In genomic region chr5:65198777-65199120, GRCh38 we compare ENCODE assay signal across 13 cellular contexts.
DNase-seq lines count a peak whose midpoint lies in the region; ATAC-seq, FAIRE-seq and TF ChIP-seq lines count a peak whose summit lies in the region.
"Had no signal": no experiment of that assay in that cellular context is flagged by ENCODE, and none has a peak within 500 bp of the region (broad histone marks: within the 10 kb centered on the region; RNA-seq: fewer than 3 reads in every experiment).

No MANE protein-coding gene starts in this region.

- TF ChIP-seq CTCF in endothelial cell of umbilical vein (IDR thresholded peaks at IDR 0.05; ENCODE audit: extremely low read depth in 1 of 2, insufficient read depth in 1 of 2, low read depth in 1 of 2, low read length in 2 of 2) (no peak), osteocyte (IDR thresholded peaks at IDR 0.05) (no peak), GM10266 (IDR thresholded peaks at IDR 0.05; ENCODE audit: control insufficient read depth, insufficient read depth, low read depth, missing control alignments) (no peak)

- no peaks in the 10 kb centered on the region for H3K9me1 ChIP-seq in endothelial cell of umbilical vein (replicated peaks; ENCODE audit: control insufficient read depth, extremely low read depth, insufficient read depth, low read length)

- no peaks in the 10 kb centered on the region for H3K9me3 Mint-ChIP-seq in osteocyte (ENCODE audit: unreplicated experiment)
- no peaks in the 10 kb centered on the region for H3K9me3 Mint-ChIP-seq in activated CD8-positive, alpha-beta memory T cell treated with anti-CD3 and anti-CD28 coated beads, Interleukin-2, amount 10 ng/mL, durations not matched to agents 7 days and 5 days (ENCODE audit: low read depth)

- H3K36me3 ChIP-seq in endothelial cell of umbilical vein (ENCODE audit: control insufficient read depth in 2 of 2, extremely low read depth in 1 of 2, insufficient read depth in 2 of 2, low read length in 2 of 2): peaks cover 0 to 17% of the 10 kb centered on the region in 2 experiments
- no peaks in the 10 kb centered on the region for H3K36me3 ChIP-seq in H7 (replicated peaks; ENCODE audit: control insufficient read depth, insufficient read depth, low read length)
- H3K36me3 ChIP-seq: neutrophil had no signal

- dilution Hi-C loops in endothelial cell of umbilical vein (cut with MboI; ENCODE audit: extremely low pct_ligation_motif_present, low sequenced_read_pairs): no loop called here

- ATAC-seq in activated CD8-positive, alpha-beta memory T cell treated with anti-CD3 and anti-CD28 coated beads, Interleukin-2, amount 10 ng/mL, durations not matched to agents 7 days and 5 days: no peak
- ATAC-seq: Right ventricle myocardium inferior; stimulated activated naive CD8-positive, alpha-beta T cell treated with anti-CD3 and anti-CD28 coated beads, Interleukin-15, Interleukin-2, amounts not matched to agents 100 U/mL and 50 U/mL, for 24 hours had no signal

- H3K79me2 ChIP-seq in endothelial cell of umbilical vein (ENCODE audit: control insufficient read depth, insufficient read depth, low read length): no peaks in the 10 kb centered on the region

- H3K27ac ChIP-seq in endothelial cell of umbilical vein (ENCODE audit: insufficient read depth, low read depth, low read length): peak overlapping the region; percentile 92
- H3K27ac ChIP-seq: neutrophil had no signal

- no peak overlapping the region for H3K4me3 ChIP-seq in endothelial cell of umbilical vein (replicated peaks in 1 of 3; ENCODE audit: insufficient read depth in 1 of 3, low read depth in 1 of 3, low read length in 3 of 3)
- H3K4me3 ChIP-seq in H7 (ENCODE audit: insufficient read depth, low read depth, low read length): no peak overlapping the region

- H4K20me1 ChIP-seq in endothelial cell of umbilical vein (replicated peaks; ENCODE audit: control insufficient read depth, extremely low read depth, insufficient read depth, low read length): no peaks in the 10 kb centered on the region

- FAIRE-seq in endothelial cell of umbilical vein (lab: Jason Lieb, UNC): peak; percentile 75

- DNase-seq in GM03348 (ENCODE audit: low spot score): peak; percentile 77
- peak; percentile 92 for DNase-seq in RKO (ENCODE audit: low spot score)
- peak; percentile 90 for DNase-seq in endothelial cell of umbilical vein (ENCODE audit: low read depth, low spot score)
- no peak for DNase-seq in osteocyte (ENCODE audit: extremely low spot score, unreplicated experiment)
- no peak for DNase-seq in GM10266 (ENCODE audit: extremely low spot score)
- DNase-seq in H7: no peak
- no peak for DNase-seq in SK-N-DZ (ENCODE audit: low spot score)
- no peak for DNase-seq in activated CD8-positive, alpha-beta memory T cell treated with anti-CD3 and anti-CD28 coated beads, Interleukin-2, amount 10 ng/mL, durations not matched to agents 7 days and 5 days
- DNase-seq: activated effector memory CD4-positive, alpha-beta T cell treated with Interleukin-2 at 50 U/mL for 16 hours; effector CD8-positive, alpha-beta T cell; stimulated activated naive CD8-positive, alpha-beta T cell treated with anti-CD3 and anti-CD28 coated beads, Interleukin-15, Interleukin-2, amounts not matched to agents 100 U/mL and 50 U/mL, for 24 hours had no signal

- intact Hi-C loops in endothelial cell of umbilical vein (cut with micrococcal nuclease): loop anchor here (1.0 to 5.0 kb wide), 5 partner anchors 11 to 284 kb away; no protein-coding TSS in a partner anchor

- H3K4me1 ChIP-seq in endothelial cell of umbilical vein (ENCODE audit: control insufficient read depth, extremely low read depth, insufficient read depth, low read length): peaks cover 41% of the 10 kb centered on the region

- BruUV-seq in endothelial cell of umbilical vein (replicated peaks; lab: Mats Ljungman, UMichigan): no TSS peak

- peaks cover 2% of the 10 kb centered on the region for H3K36me3 Mint-ChIP-seq in osteocyte (ENCODE audit: unreplicated experiment)
- H3K36me3 Mint-ChIP-seq in activated CD8-positive, alpha-beta memory T cell treated with anti-CD3 and anti-CD28 coated beads, Interleukin-2, amount 10 ng/mL, durations not matched to agents 7 days and 5 days: no peaks in the 10 kb centered on the region

- H3K27me3 ChIP-seq in endothelial cell of umbilical vein (ENCODE audit: control insufficient read depth in 2 of 2, insufficient read depth in 2 of 2, low read length in 2 of 2) (no peaks in the 10 kb centered on the region), H7 (ENCODE audit: control insufficient read depth, insufficient read depth, low read length) (no peaks in the 10 kb centered on the region)
- H3K27me3 ChIP-seq: neutrophil had no signal

- peak overlapping the region; percentile 33 for H3K4me2 ChIP-seq in endothelial cell of umbilical vein (ENCODE audit: insufficient read depth, low read length)

- H3K27me3 Mint-ChIP-seq in osteocyte (ENCODE audit: unreplicated experiment): no peaks in the 10 kb centered on the region
- H3K27me3 Mint-ChIP-seq in activated CD8-positive, alpha-beta memory T cell treated with anti-CD3 and anti-CD28 coated beads, Interleukin-2, amount 10 ng/mL, durations not matched to agents 7 days and 5 days: peaks cover 3% of the 10 kb centered on the region

- TF ChIP-seq POLR2A in endothelial cell of umbilical vein (IDR thresholded peaks at IDR 0.05; ENCODE audit: low read depth, low read length): peak; percentile 43

- CTCF ChIA-PET in endothelial cell of umbilical vein (lab: Charles Lee): interaction anchor here (0.6 to 1.5 kb wide), 3 partner anchors 11 to 64 kb away, joined by 3 to 4 read pairs (median 3); no protein-coding TSS in a partner anchor
- CTCF ChIA-PET in activated CD8-positive, alpha-beta memory T cell treated with anti-CD3 and anti-CD28 coated beads, Interleukin-2, amount 10 ng/mL, durations not matched to agents 7 days and 5 days (lab: Charles Lee): no interaction called here

- peak overlapping the region; percentile 78 for H3K27ac Mint-ChIP-seq in osteocyte (ENCODE audit: unreplicated experiment)
- H3K27ac Mint-ChIP-seq in activated CD8-positive, alpha-beta memory T cell treated with anti-CD3 and anti-CD28 coated beads, Interleukin-2, amount 10 ng/mL, durations not matched to agents 7 days and 5 days: no peak overlapping the region

- H3K9ac ChIP-seq in endothelial cell of umbilical vein (replicated peaks; ENCODE audit: extremely low read depth, insufficient read depth, low read length): peak overlapping the region; percentile 77

- H3K9me3 ChIP-seq in endothelial cell of umbilical vein (replicated peaks; ENCODE audit: control insufficient read depth, insufficient read depth, low read length): no peaks in the 10 kb centered on the region
- H3K9me3 ChIP-seq: neutrophil had no signal

- H2AFZ ChIP-seq in endothelial cell of umbilical vein (ENCODE audit: low read depth, low read length): no peak overlapping the region

- POLR2A ChIA-PET in endothelial cell of umbilical vein (lab: Charles Lee): interaction anchor here (0.7 kb wide), 1 partner anchor 10 kb away, joined by 4 read pairs; no protein-coding TSS in a partner anchor

- H3K4me3 Mint-ChIP-seq in osteocyte (ENCODE audit: unreplicated experiment): no peak overlapping the region
- no peak overlapping the region for H3K4me3 Mint-ChIP-seq in activated CD8-positive, alpha-beta memory T cell treated with anti-CD3 and anti-CD28 coated beads, Interleukin-2, amount 10 ng/mL, durations not matched to agents 7 days and 5 days

- peaks cover 51% of the 10 kb centered on the region for H3K4me1 Mint-ChIP-seq in osteocyte (ENCODE audit: unreplicated experiment)
- H3K4me1 Mint-ChIP-seq in activated CD8-positive, alpha-beta memory T cell treated with anti-CD3 and anti-CD28 coated beads, Interleukin-2, amount 10 ng/mL, durations not matched to agents 7 days and 5 days: no peaks in the 10 kb centered on the region

TF ChIP-seq in endothelial cell of umbilical vein, 7 proteins besides CTCF, POLR2A, EP300 and RAD21:
- TF ChIP-seq MYC (IDR thresholded peaks at IDR 0.05; ENCODE audit: low read depth, low read length): peak; percentile 35
- TF ChIP-seq FOS (IDR thresholded peaks at IDR 0.05; ENCODE audit: borderline replicate concordance, insufficient read depth, low read length): peak; percentile 98
- TF ChIP-seq POLR2AphosphoS5 (IDR thresholded peaks at IDR 0.05; ENCODE audit: insufficient read depth, low read depth, low read length): peak; percentile 85
- TF ChIP-seq MAX (IDR thresholded peaks at IDR 0.05; ENCODE audit: insufficient read depth, insufficient read length): no peak
- TF ChIP-seq GATA2 (IDR thresholded peaks at IDR 0.05; ENCODE audit: insufficient read depth, insufficient read length, low read depth, low read length): peak; percentile 96
- TF ChIP-seq JUN (IDR thresholded peaks at IDR 0.05; ENCODE audit: borderline replicate concordance, insufficient read depth, insufficient read length, low read depth): peak; percentile 97

Comparison
In these comparisons a context has a peak if more than half of its experiments do, and no peak if none do; other contexts are left out.
1. DNase-seq: peak in GM03348 (single experiment), RKO (single experiment) and endothelial cell of umbilical vein (single experiment); none in osteocyte (single experiment), GM10266 (single experiment), H7 (single experiment), SK-N-DZ (single experiment) and activated CD8-positive, alpha-beta memory T cell treated with anti-CD3 and anti-CD28 coated beads, Interleukin-2, amount 10 ng/mL, durations not matched to agents 7 days and 5 days (single experiment).